ENCODE assay signal across 9 cellular contexts in the genomic region with DNA sequence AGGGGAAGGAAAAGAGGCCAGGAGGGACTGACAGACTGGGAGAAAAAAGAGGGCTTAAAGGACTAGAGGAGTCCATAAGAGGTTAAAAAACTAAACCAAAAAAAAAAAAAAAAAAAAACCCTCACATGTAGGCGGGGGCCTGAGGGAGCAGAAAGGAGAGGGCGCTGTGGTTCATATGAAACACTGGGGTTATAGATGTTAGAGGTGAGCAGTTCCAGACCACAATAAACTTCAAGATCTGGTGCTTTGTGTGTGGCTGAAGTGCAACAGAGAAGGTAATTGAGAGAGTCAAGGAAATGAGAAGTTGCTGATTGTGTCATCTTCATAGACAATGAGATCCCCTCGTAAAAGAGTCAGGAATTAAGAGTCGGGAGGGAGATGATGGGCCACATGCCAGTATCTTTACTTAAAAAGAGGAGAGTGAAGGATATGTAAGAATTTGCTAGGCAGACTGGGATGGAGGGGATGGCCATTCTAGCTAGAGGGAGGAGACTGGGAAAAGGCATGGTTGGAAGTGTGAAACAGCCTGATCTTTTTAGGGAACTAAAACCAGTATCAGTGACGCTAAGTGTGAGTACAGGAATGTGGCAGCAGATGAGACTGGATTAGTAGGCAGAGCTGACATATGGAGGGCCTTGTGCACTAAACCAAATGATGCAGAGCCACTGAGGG. TPM values are rescaled to one million over a fixed set of nuclear protein-coding genes. Genes with fewer than 3 reads are reported as not detected.
DNase-seq lines count a peak whose midpoint lies in the region; ATAC-seq and TF ChIP-seq lines count a peak whose summit lies in the region.
"Had no signal": no experiment of that assay in that cellular context is flagged by ENCODE, and none has a peak within 500 bp of the region (broad histone marks: within the 10 kb centered on the region; RNA-seq: fewer than 3 reads in every experiment).

No MANE protein-coding gene starts in this region.

- H3K9me3 Mint-ChIP-seq in activated naive CD8-positive, alpha-beta T cell treated with anti-CD3 and anti-CD28 coated beads, Interleukin-2, amount 50 U/mL, for 24 hours: no peaks in the 10 kb centered on the region

- no peaks in the 10 kb centered on the region for H3K27me3 Mint-ChIP-seq in activated naive CD8-positive, alpha-beta T cell treated with anti-CD3 and anti-CD28 coated beads, Interleukin-2, amount 50 U/mL, for 24 hours

- H3K4me1 ChIP-seq in body of pancreas: no peaks in the 10 kb centered on the region

- ATAC-seq in GM19324 (IDR thresholded peaks at IDR 0.05; ENCODE audit: low FRiP score, unreplicated experiment): peak; percentile 52
- ATAC-seq in HG03520 (IDR thresholded peaks at IDR 0.05; ENCODE audit: unreplicated experiment): peak; percentile 56
- ATAC-seq in activated naive CD8-positive, alpha-beta T cell treated with anti-CD3 and anti-CD28 coated beads, Interleukin-2, amount 50 U/mL, for 24 hours: peak; percentile 91
- no peak for ATAC-seq in body of pancreas

- intact Hi-C loops in body of pancreas (cut with DNase I): no loop called here

- no peak for TF ChIP-seq POLR2A in body of pancreas (IDR thresholded peaks at IDR 0.05)

- peak overlapping the region; percentile 41 for H3K4me3 Mint-ChIP-seq in activated naive CD8-positive, alpha-beta T cell treated with anti-CD3 and anti-CD28 coated beads, Interleukin-2, amount 50 U/mL, for 24 hours

- H3K27me3 ChIP-seq in body of pancreas (no peaks in the 10 kb centered on the region), brain microvascular endothelial cell (replicated peaks) (no peaks in the 10 kb centered on the region)

- DNase-seq in CD1c-positive myeloid dendritic cell (ENCODE audit: extremely low spot score): peak; percentile 28
- no peak for DNase-seq in activated naive CD8-positive, alpha-beta T cell treated with anti-CD3 and anti-CD28 coated beads, Interleukin-2, amount 50 U/mL, for 24 hours
- DNase-seq in body of pancreas: no peak
- no peak for DNase-seq in DMS153 (lab: John Stamatoyannopoulos, UW)
- DNase-seq in brain microvascular endothelial cell: no peak
- no peak for DNase-seq in caudate nucleus (lab: John Stamatoyannopoulos, UW)
- DNase-seq: NCI-H1105 had no signal

- H3K9me3 ChIP-seq in body of pancreas: no peaks in the 10 kb centered on the region

- H3K4me3 ChIP-seq in body of pancreas (no peak overlapping the region), brain microvascular endothelial cell (ENCODE audit: low read depth, low read length) (no peak overlapping the region)

- H3K27ac ChIP-seq in body of pancreas: no peak overlapping the region
- no peak overlapping the region for H3K27ac ChIP-seq in brain microvascular endothelial cell
- no peak overlapping the region for H3K27ac ChIP-seq in caudate nucleus (ENCODE audit: low read depth, low read length)

- H3K27ac Mint-ChIP-seq in activated naive CD8-positive, alpha-beta T cell treated with anti-CD3 and anti-CD28 coated beads, Interleukin-2, amount 50 U/mL, for 24 hours: peak overlapping the region; percentile 67

- peaks cover 22% of the 10 kb centered on the region for H3K4me1 Mint-ChIP-seq in activated naive CD8-positive, alpha-beta T cell treated with anti-CD3 and anti-CD28 coated beads, Interleukin-2, amount 50 U/mL, for 24 hours

- H3K36me3 ChIP-seq in body of pancreas (replicated peaks in 1 of 2; ENCODE audit: insufficient read depth in 1 of 2, low read depth in 2 of 2) (no peaks in the 10 kb centered on the region), brain microvascular endothelial cell (replicated peaks) (no peaks in the 10 kb centered on the region)

- WGBS in body of pancreas, 2 donors: 27 to 39% methylated on average over 5 of the region's 5 CpGs

- peaks cover 3% of the 10 kb centered on the region for H3K36me3 Mint-ChIP-seq in activated naive CD8-positive, alpha-beta T cell treated with anti-CD3 and anti-CD28 coated beads, Interleukin-2, amount 50 U/mL, for 24 hours (ENCODE audit: low read depth)

- TF ChIP-seq CTCF in body of pancreas (IDR thresholded peaks at IDR 0.05): no peak
- TF ChIP-seq CTCF in brain microvascular endothelial cell (IDR thresholded peaks at IDR 0.05; ENCODE audit: low read depth, low read length, missing control alignments): no peak

- in situ Hi-C loops in brain microvascular endothelial cell (cut with HindIII; ENCODE audit: low pct_ligation_motif_present, low sequenced_read_pairs): no loop called here

RNA-seq across cellular contexts. Expression of gene OGT, which starts 18.4 kb away (rescaled TPM):
- 100 to 1,000 TPM; 180 to 184 TPM for total RNA-seq in body of pancreas
